ENCODE assay signal across 1 cellular context in the genomic region with DNA sequence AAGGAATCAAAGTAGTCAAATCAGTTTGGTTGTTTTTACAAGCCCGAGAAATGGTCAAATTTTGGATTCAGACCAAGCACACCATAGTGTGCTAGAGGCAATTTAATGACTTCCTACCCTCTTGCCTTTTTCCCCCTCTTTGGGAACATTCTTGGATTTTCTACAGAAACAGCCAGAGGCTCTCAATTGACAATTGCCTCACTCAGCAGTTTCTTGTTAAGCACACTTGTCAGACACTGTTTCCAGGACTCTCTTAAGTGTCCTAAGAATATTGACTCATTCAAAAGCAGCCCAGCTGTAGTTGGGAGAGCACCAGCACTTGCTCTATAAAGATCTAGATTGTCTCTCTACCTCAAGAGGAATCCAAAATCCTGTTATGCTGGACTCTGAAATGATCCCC.
TF ChIP-seq lines count a peak whose summit lies in the region.

No MANE protein-coding gene starts in this region.

TF ChIP-seq in GM23338, 12 proteins besides CTCF, POLR2A, EP300 and RAD21 (continued from another document):
- TF ChIP-seq, protein P1, sequence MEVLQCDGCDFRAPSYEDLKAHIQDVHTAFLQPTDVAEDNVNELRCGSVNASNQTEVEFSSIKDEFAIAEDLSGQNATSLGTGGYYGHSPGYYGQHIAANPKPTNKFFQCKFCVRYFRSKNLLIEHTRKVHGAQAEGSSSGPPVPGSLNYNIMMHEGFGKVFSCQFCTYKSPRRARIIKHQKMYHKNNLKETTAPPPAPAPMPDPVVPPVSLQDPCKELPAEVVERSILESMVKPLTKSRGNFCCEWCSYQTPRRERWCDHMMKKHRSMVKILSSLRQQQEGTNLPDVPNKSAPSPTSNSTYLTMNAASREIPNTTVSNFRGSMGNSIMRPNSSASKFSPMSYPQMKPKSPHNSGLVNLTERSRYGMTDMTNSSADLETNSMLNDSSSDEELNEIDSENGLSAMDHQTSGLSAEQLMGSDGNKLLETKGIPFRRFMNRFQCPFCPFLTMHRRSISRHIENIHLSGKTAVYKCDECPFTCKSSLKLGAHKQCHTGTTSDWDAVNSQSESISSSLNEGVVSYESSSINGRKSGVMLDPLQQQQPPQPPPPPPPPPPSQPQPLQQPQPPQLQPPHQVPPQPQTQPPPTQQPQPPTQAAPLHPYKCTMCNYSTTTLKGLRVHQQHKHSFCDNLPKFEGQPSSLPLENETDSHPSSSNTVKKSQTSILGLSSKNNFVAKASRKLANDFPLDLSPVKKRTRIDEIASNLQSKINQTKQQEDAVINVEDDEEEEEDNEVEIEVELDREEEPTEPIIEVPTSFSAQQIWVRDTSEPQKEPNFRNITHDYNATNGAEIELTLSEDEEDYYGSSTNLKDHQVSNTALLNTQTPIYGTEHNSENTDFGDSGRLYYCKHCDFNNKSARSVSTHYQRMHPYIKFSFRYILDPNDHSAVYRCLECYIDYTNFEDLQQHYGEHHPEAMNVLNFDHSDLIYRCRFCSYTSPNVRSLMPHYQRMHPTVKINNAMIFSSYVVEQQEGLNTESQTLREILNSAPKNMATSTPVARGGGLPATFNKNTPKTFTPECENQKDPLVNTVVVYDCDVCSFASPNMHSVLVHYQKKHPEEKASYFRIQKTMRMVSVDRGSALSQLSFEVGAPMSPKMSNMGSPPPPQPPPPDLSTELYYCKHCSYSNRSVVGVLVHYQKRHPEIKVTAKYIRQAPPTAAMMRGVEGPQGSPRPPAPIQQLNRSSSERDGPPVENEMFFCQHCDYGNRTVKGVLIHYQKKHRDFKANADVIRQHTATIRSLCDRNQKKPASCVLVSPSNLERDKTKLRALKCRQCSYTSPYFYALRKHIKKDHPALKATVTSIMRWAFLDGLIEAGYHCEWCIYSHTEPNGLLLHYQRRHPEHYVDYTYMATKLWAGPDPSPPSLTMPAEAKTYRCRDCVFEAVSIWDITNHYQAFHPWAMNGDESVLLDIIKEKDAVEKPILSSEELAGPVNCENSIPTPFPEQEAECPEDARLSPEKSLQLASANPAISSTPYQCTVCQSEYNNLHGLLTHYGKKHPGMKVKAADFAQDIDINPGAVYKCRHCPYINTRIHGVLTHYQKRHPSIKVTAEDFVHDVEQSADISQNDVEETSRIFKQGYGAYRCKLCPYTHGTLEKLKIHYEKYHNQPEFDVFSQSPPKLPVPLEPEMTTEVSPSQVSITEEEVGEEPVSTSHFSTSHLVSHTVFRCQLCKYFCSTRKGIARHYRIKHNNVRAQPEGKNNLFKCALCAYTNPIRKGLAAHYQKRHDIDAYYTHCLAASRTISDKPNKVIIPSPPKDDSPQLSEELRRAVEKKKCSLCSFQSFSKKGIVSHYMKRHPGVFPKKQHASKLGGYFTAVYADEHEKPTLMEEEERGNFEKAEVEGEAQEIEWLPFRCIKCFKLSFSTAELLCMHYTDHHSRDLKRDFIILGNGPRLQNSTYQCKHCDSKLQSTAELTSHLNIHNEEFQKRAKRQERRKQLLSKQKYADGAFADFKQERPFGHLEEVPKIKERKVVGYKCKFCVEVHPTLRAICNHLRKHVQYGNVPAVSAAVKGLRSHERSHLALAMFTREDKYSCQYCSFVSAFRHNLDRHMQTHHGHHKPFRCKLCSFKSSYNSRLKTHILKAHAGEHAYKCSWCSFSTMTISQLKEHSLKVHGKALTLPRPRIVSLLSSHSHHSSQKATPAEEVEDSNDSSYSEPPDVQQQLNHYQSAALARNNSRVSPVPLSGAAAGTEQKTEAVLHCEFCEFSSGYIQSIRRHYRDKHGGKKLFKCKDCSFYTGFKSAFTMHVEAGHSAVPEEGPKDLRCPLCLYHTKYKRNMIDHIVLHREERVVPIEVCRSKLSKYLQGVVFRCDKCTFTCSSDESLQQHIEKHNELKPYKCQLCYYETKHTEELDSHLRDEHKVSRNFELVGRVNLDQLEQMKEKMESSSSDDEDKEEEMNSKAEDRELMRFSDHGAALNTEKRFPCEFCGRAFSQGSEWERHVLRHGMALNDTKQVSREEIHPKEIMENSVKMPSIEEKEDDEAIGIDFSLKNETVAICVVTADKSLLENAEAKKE (CRISPR knock-in tag; IDR thresholded peaks at IDR 0.05), result no peak
- no peak for TF ChIP-seq STAT1 (IDR thresholded peaks at IDR 0.05; ENCODE audit: unreplicated experiment)
- no peak for TF ChIP-seq NANOG (IDR thresholded peaks at IDR 0.05; ENCODE audit: borderline replicate concordance)
- TF ChIP-seq, protein P2, sequence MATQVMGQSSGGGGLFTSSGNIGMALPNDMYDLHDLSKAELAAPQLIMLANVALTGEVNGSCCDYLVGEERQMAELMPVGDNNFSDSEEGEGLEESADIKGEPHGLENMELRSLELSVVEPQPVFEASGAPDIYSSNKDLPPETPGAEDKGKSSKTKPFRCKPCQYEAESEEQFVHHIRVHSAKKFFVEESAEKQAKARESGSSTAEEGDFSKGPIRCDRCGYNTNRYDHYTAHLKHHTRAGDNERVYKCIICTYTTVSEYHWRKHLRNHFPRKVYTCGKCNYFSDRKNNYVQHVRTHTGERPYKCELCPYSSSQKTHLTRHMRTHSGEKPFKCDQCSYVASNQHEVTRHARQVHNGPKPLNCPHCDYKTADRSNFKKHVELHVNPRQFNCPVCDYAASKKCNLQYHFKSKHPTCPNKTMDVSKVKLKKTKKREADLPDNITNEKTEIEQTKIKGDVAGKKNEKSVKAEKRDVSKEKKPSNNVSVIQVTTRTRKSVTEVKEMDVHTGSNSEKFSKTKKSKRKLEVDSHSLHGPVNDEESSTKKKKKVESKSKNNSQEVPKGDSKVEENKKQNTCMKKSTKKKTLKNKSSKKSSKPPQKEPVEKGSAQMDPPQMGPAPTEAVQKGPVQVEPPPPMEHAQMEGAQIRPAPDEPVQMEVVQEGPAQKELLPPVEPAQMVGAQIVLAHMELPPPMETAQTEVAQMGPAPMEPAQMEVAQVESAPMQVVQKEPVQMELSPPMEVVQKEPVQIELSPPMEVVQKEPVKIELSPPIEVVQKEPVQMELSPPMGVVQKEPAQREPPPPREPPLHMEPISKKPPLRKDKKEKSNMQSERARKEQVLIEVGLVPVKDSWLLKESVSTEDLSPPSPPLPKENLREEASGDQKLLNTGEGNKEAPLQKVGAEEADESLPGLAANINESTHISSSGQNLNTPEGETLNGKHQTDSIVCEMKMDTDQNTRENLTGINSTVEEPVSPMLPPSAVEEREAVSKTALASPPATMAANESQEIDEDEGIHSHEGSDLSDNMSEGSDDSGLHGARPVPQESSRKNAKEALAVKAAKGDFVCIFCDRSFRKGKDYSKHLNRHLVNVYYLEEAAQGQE (IDR thresholded peaks at IDR 0.05; ENCODE audit: unreplicated experiment), result no peak
- TF ChIP-seq ZNF114 (CRISPR knock-in tag; IDR thresholded peaks at IDR 0.05), result no peak
